11 cellular contexts compared by ENCODE assay signal in genomic region chr3:157335677-157336076, GRCh38.
A peak's percentile ranks its signal among the peaks of the same experiment; 100 is the strongest.
DNase-seq lines count a peak whose midpoint lies in the region; ATAC-seq and TF ChIP-seq lines count a peak whose summit lies in the region.
"Had no signal": no experiment of that assay in that cellular context is flagged by ENCODE, and none has a peak within 500 bp of the region (broad histone marks: within the 10 kb centered on the region; RNA-seq: fewer than 3 reads in every experiment).

No MANE protein-coding gene starts in this region.

- no peaks in the 10 kb centered on the region for H3K36me3 Mint-ChIP-seq in endothelial cell (ENCODE audit: low read depth, unreplicated experiment)

- peak overlapping the region; percentile 29 for H2AFZ ChIP-seq in neuron (ENCODE audit: low read depth, low read length)

- H3K27ac ChIP-seq in gastrocnemius medialis, result no peak overlapping the region
- H3K27ac ChIP-seq: HL-60 had no signal

- no peak overlapping the region for H3K4me3 Mint-ChIP-seq in endothelial cell (ENCODE audit: unreplicated experiment)

- peak overlapping the region; percentile 96 for H3K27ac Mint-ChIP-seq in endothelial cell (ENCODE audit: unreplicated experiment)

- H3K4me3 ChIP-seq in neuron (ENCODE audit: low read length) (peak overlapping the region; percentile 10), gastrocnemius medialis (no peak overlapping the region)

- peak; percentile 18 for DNase-seq in DMS153 treated with DMSO at 0.1 percent for 48 hours (lab: John Stamatoyannopoulos, UW; ENCODE audit: unreplicated experiment)
- DNase-seq in NCI-H446 treated with DMSO at 0.1 percent for 48 hours (lab: John Stamatoyannopoulos, UW), result peak; percentile 94
- peak; percentile 31 for DNase-seq in endothelial cell (ENCODE audit: low spot score)
- no peak for DNase-seq in activated CD4-positive, alpha-beta T cell treated with anti-CD3 and anti-CD28 coated beads for 48 hours
- DNase-seq in gastrocnemius medialis, result no peak
- DNase-seq in T-helper 9 cell, result no peak
- DNase-seq: activated T-cell treated with anti-CD3 and anti-CD28 coated beads, Interleukin-2, amount 50 U/mL, for 1 hour; SHP77 had no signal

- H3K4me1 Mint-ChIP-seq in endothelial cell (ENCODE audit: unreplicated experiment), result peaks cover 22% of the 10 kb centered on the region

- H3K9me3 ChIP-seq in neuron (ENCODE audit: low read length) (peaks cover 2% of the 10 kb centered on the region), gastrocnemius medialis (no peaks in the 10 kb centered on the region)

- intact Hi-C loops in gastrocnemius medialis (cut with DNase I; ENCODE audit: low total_unique reads), result no loop called here

- in situ Hi-C loops in gastrocnemius medialis (cut with MboI; ENCODE audit: low sequenced_read_pairs in 4 of 4), result no loop called here

- TF ChIP-seq POLR2A in gastrocnemius medialis (IDR thresholded peaks at IDR 0.05), result no peak

- no peaks in the 10 kb centered on the region for H3K9me3 Mint-ChIP-seq in endothelial cell (ENCODE audit: unreplicated experiment)

- H3K27me3 Mint-ChIP-seq in endothelial cell (ENCODE audit: unreplicated experiment), result peaks cover 2% of the 10 kb centered on the region

- H3K36me3 ChIP-seq in neuron (ENCODE audit: insufficient read depth, low read length), result no peaks in the 10 kb centered on the region
- H3K36me3 ChIP-seq in gastrocnemius medialis, result no peaks in the 10 kb centered on the region

- H3K4me1 ChIP-seq in neuron (ENCODE audit: insufficient read depth, low read length), result peaks cover 41% of the 10 kb centered on the region
- no peaks in the 10 kb centered on the region for H3K4me1 ChIP-seq in gastrocnemius medialis

- H3K27me3 ChIP-seq in neuron (ENCODE audit: insufficient read depth, low read length), result no peaks in the 10 kb centered on the region
- H3K27me3 ChIP-seq in gastrocnemius medialis, result no peaks in the 10 kb centered on the region

- no peak for ATAC-seq in gastrocnemius medialis
- no peak for ATAC-seq in GM18909 (IDR thresholded peaks at IDR 0.05; ENCODE audit: poor library complexity, unreplicated experiment)

- TF ChIP-seq CTCF in endothelial cell (IDR thresholded peaks at IDR 0.05; ENCODE audit: unreplicated experiment) (no peak), gastrocnemius medialis (IDR thresholded peaks at IDR 0.05 in 4 of 5, conservative IDR thresholded peaks at IDR 0.05 in 1 of 5) (no peak)

Comparison
In these comparisons a context has a peak if more than half of its experiments do, and no peak if none do; other contexts are left out.
1. DNase-seq: peak in DMS153 treated with DMSO at 0.1 percent for 48 hours (single experiment), NCI-H446 treated with DMSO at 0.1 percent for 48 hours (single experiment) and endothelial cell (single experiment); none in activated CD4-positive, alpha-beta T cell treated with anti-CD3 and anti-CD28 coated beads for 48 hours (single experiment), gastrocnemius medialis (0 of 2) and T-helper 9 cell (single experiment).